Comparison of ENCODE assay signal across 1 cellular context in the genomic region with DNA sequence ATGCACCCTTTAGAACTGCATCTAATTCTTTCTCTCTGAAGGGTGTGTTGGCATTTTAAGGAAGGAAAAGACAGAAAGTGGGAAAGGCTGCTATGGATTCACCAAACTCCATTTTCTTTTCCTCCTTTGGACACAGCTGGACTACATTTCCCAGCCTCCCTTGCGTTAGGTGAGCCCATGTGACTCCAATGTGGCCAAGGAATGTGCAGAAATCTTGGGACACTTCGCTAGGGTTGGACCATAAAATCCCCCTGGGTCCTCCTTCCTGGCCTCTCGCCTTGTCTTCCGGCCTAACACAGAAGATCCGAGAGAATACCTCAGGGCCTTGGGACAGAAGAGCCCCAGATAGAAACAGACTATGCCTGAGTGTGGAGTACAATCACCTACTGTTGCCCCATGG.
TF ChIP-seq lines count a peak whose summit lies in the region.

No MANE protein-coding gene starts in this region.

TF ChIP-seq in SK-N-SH treated with all-trans-retinoic acid at 6 μM for 48 hours, 23 proteins besides CTCF, POLR2A, EP300 and RAD21 (continued from another document):
- TF ChIP-seq, protein P1, sequence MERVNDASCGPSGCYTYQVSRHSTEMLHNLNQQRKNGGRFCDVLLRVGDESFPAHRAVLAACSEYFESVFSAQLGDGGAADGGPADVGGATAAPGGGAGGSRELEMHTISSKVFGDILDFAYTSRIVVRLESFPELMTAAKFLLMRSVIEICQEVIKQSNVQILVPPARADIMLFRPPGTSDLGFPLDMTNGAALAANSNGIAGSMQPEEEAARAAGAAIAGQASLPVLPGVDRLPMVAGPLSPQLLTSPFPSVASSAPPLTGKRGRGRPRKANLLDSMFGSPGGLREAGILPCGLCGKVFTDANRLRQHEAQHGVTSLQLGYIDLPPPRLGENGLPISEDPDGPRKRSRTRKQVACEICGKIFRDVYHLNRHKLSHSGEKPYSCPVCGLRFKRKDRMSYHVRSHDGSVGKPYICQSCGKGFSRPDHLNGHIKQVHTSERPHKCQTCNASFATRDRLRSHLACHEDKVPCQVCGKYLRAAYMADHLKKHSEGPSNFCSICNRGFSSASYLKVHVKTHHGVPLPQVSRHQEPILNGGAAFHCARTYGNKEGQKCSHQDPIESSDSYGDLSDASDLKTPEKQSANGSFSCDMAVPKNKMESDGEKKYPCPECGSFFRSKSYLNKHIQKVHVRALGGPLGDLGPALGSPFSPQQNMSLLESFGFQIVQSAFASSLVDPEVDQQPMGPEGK (CRISPR knock-in tag; IDR thresholded peaks at IDR 0.05; ENCODE audit: borderline replicate concordance), result no peak
- TF ChIP-seq RARB (CRISPR knock-in tag; IDR thresholded peaks at IDR 0.05) (no peak), CSDC2 (CRISPR knock-in tag; IDR thresholded peaks at IDR 0.05) (no peak)
